In genomic region chr3:193545304-193545703, GRCh38 we compare ENCODE assay signal across 15 cellular contexts. TPM values are rescaled to one million over a fixed set of nuclear protein-coding genes. Genes with fewer than 3 reads are reported as not detected.
DNase-seq lines count a peak whose midpoint lies in the region; ATAC-seq and TF ChIP-seq lines count a peak whose summit lies in the region.
"Had no signal": no experiment of that assay in that cellular context is flagged by ENCODE, and none has a peak within 500 bp of the region (broad histone marks: within the 10 kb centered on the region; RNA-seq: fewer than 3 reads in every experiment).

No MANE protein-coding gene starts in this region.

- no peaks in the 10 kb centered on the region for H3K4me1 ChIP-seq in stomach

- TF ChIP-seq EP300 in stomach (IDR thresholded peaks at IDR 0.05): no peak

- WGBS in stomach, 5 donors: 95 to 100% (median 97%) methylated on average over 1 of the region's 1 CpG

- H3K27me3 ChIP-seq in stomach: no peaks in the 10 kb centered on the region

- H3K27ac ChIP-seq in cingulate gyrus (ENCODE audit: low read depth, low read length): peak overlapping the region; percentile 16
- no peak overlapping the region for H3K27ac ChIP-seq in stomach

- no peaks in the 10 kb centered on the region for H3K36me3 ChIP-seq in stomach

- H3K9me3 ChIP-seq in stomach: peaks cover 0 to 12% (median 4%) of the 10 kb centered on the region in 4 donors

- no peak for ATAC-seq in GM21381 (IDR thresholded peaks at IDR 0.05; ENCODE audit: unreplicated experiment)
- ATAC-seq: GM12878, GM23338, HepG2 had no signal

- no peak overlapping the region for H3K4me3 ChIP-seq in stomach
- H3K4me3 ChIP-seq: GM12878, GM23338 had no signal

- peak; percentile 61 for DNase-seq in RPMI7951 (ENCODE audit: low read depth)
- peak; percentile 23 for DNase-seq in myocyte (ENCODE audit: low read depth)
- DNase-seq in stomach: no peak
- no peak for DNase-seq in mucosa of gallbladder (ENCODE audit: low spot score)
- no peak for DNase-seq in activated CD4-positive, alpha-beta T cell treated with anti-CD3 and anti-CD28 coated beads for 1 hour
- DNase-seq: C1 segment of cervical spinal cord; CD4-positive, alpha-beta T cell; DMS79; H9 had no signal

- TF ChIP-seq POLR2A in stomach (IDR thresholded peaks at IDR 0.05): no peak

- no peak for TF ChIP-seq CTCF in stomach (IDR thresholded peaks at IDR 0.05)

- intact Hi-C loops in stomach (cut with DNase I; ENCODE audit: low total_unique reads): no loop called here

RNA-seq across cellular contexts. Expression of gene ATP13A4, which starts 9.4 kb away (rescaled TPM):
- not detected in 2 replicates for total RNA-seq in RPMI7951 (2014; rRNA removed; shearing (Covaris generic))
- total RNA-seq in myocyte: 0.16 and 0.19 TPM in 2 replicates
- polyA plus RNA-seq in myocyte (2012): 0.25 TPM
- 10 to 100 TPM; 12.3 to 42.6 (median 33.0) TPM for total RNA-seq in stomach
- 10 to 100 TPM in 1 of 3 donors, 1 to 10 TPM in 1, under 1 TPM in 1; 0.46 to 13.1 (median 2.8) TPM for polyA plus RNA-seq in stomach
- total RNA-seq in mucosa of gallbladder: 47.2 TPM
- total RNA-seq: G401, GM23338 had no signal
- polyA plus RNA-seq: GM23338 had no signal

RNA-seq across cellular contexts. Expression of gene OPA1, which starts 47.7 kb away (rescaled TPM):
- 62.2 and 68.7 TPM in 2 replicates for total RNA-seq in RPMI7951 (2014; rRNA removed; shearing (Covaris generic))
- 65.7 and 76.0 TPM in 2 replicates for total RNA-seq in myocyte
- polyA plus RNA-seq in myocyte (2012): 19.0 TPM
- 100 to 1,000 TPM in 3 of 5 donors, 10 to 100 TPM in 2; 26.1 to 198 (median 117) TPM for total RNA-seq in stomach
- polyA plus RNA-seq in stomach: 10 to 100 TPM; 12.1 to 15.7 (median 14.6) TPM
- total RNA-seq in mucosa of gallbladder: 41.5 TPM

Comparison
In these comparisons a context has a peak if more than half of its experiments do, and no peak if none do; other contexts are left out.
1. DNase-seq: peak in RPMI7951 (single experiment) and myocyte (single experiment); none in stomach (single experiment), mucosa of gallbladder (single experiment) and activated CD4-positive, alpha-beta T cell treated with anti-CD3 and anti-CD28 coated beads for 1 hour (single experiment).
2. RNA of gene ATP13A4, which starts 9.4 kb away (total RNA-seq): 47.2 TPM in mucosa of gallbladder (single experiment) and 12.3 to 42.6 TPM in stomach; 0.16 to 0.19 TPM in myocyte and not detected in RPMI7951; every median in the first group is over 10 times any median in the second.